In genomic region chr6:116019428-116019827, GRCh38 we compare ENCODE assay signal across 1 cellular context.
TF ChIP-seq lines count a peak whose summit lies in the region.

No MANE protein-coding gene starts in this region.

TF ChIP-seq in K562, 482 proteins besides CTCF, POLR2A, EP300 and RAD21 (continued from another document):
- TF ChIP-seq, protein P1, sequence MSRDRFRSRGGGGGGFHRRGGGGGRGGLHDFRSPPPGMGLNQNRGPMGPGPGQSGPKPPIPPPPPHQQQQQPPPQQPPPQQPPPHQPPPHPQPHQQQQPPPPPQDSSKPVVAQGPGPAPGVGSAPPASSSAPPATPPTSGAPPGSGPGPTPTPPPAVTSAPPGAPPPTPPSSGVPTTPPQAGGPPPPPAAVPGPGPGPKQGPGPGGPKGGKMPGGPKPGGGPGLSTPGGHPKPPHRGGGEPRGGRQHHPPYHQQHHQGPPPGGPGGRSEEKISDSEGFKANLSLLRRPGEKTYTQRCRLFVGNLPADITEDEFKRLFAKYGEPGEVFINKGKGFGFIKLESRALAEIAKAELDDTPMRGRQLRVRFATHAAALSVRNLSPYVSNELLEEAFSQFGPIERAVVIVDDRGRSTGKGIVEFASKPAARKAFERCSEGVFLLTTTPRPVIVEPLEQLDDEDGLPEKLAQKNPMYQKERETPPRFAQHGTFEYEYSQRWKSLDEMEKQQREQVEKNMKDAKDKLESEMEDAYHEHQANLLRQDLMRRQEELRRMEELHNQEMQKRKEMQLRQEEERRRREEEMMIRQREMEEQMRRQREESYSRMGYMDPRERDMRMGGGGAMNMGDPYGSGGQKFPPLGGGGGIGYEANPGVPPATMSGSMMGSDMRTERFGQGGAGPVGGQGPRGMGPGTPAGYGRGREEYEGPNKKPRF (IDR thresholded peaks at IDR 0.05; ENCODE audit: low read depth, low read length), result no peak
- TF ChIP-seq HDAC6 (IDR thresholded peaks at IDR 0.05; ENCODE audit: low read depth, low read length) (no peak), TARDBP (IDR thresholded peaks at IDR 0.05) (no peak), RBM25 (IDR thresholded peaks at IDR 0.05; ENCODE audit: low read depth, low read length, severe bottlenecking) (no peak), PPARD (CRISPR knock-in tag; IDR thresholded peaks at IDR 0.05) (no peak)
- TF ChIP-seq, protein P2, sequence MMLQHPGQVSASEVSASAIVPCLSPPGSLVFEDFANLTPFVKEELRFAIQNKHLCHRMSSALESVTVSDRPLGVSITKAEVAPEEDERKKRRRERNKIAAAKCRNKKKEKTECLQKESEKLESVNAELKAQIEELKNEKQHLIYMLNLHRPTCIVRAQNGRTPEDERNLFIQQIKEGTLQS (IDR thresholded peaks at IDR 0.05), result no peak
- TF ChIP-seq, protein P2 (CRISPR knock-in tag; conservative IDR thresholded peaks at IDR 0.05), result no peak
